Comparison of ENCODE assay signal across 1 cellular context in the genomic region with DNA sequence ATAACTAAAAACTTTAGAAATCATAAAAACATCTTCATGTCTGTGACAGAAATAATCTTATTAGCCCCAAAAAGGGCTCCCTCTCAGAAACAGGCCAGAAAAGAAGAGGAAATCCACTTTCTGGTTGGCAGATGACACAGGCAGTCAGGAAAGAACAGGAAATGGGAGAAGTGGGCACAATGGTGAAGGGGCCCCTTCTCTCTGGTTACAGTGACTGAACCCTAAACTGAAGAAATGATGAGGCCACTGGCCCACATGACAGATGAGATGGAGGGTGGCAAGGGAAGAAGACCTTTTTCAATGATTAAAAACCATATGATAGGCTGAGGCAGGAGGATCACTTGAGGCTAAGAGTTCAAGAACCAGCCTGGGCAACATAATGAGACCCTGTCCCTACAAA.
A peak's percentile ranks its signal among the peaks of the same experiment; 100 is the strongest.
TF ChIP-seq lines count a peak whose summit lies in the region.

No MANE protein-coding gene starts in this region.

TF ChIP-seq in GM12878, 131 proteins besides CTCF, POLR2A, EP300 and RAD21:
- TF ChIP-seq EED (IDR thresholded peaks at IDR 0.05; ENCODE audit: low read depth) (peak; percentile 64; the same call in 1 of the 2 replicates), RUNX3 (IDR thresholded peaks at IDR 0.05; ENCODE audit: low read length) (peak; percentile 46)
- TF ChIP-seq, protein P1, sequence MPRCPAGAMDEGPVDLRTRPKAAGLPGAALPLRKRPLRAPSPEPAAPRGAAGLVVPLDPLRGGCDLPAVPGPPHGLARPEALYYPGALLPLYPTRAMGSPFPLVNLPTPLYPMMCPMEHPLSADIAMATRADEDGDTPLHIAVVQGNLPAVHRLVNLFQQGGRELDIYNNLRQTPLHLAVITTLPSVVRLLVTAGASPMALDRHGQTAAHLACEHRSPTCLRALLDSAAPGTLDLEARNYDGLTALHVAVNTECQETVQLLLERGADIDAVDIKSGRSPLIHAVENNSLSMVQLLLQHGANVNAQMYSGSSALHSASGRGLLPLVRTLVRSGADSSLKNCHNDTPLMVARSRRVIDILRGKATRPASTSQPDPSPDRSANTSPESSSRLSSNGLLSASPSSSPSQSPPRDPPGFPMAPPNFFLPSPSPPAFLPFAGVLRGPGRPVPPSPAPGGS (IDR thresholded peaks at IDR 0.05; ENCODE audit: borderline replicate concordance, insufficient read depth, low read depth, low read length, poor library complexity, severe bottlenecking): no peak
